1 cellular context compared by ENCODE assay signal in genomic region chr19:35084078-35084762, GRCh38.
TF ChIP-seq lines count a peak whose summit lies in the region.

No MANE protein-coding gene starts in this region.

TF ChIP-seq in HepG2, 621 proteins besides CTCF, POLR2A, EP300 and RAD21:
- no peak for TF ChIP-seq NFIB (CRISPR knock-in tag; IDR thresholded peaks at IDR 0.05; ENCODE audit: borderline replicate concordance)
- TF ChIP-seq DR1 (CRISPR knock-in tag; IDR thresholded peaks at IDR 0.05) = no peak
- no peak for TF ChIP-seq HNRNPUL1 (IDR thresholded peaks at IDR 0.05; ENCODE audit: low read depth, low read length)
- TF ChIP-seq ZNF564 (CRISPR knock-in tag; IDR thresholded peaks at IDR 0.05) = no peak
- TF ChIP-seq ISX (CRISPR knock-in tag; conservative IDR thresholded peaks at IDR 0.05) = no peak
- TF ChIP-seq ZNF20 (CRISPR knock-in tag; IDR thresholded peaks at IDR 0.05) = no peak
- no peak for TF ChIP-seq ZNF230 (CRISPR knock-in tag; IDR thresholded peaks at IDR 0.05)
- no peak for TF ChIP-seq CEBPB (IDR thresholded peaks at IDR 0.05; ENCODE audit: borderline replicate concordance, low read depth, low read length)
- TF ChIP-seq SMARCE1 (IDR thresholded peaks at IDR 0.05; ENCODE audit: borderline replicate concordance) = no peak
- no peak for TF ChIP-seq ARID4A (CRISPR knock-in tag; IDR thresholded peaks at IDR 0.05; ENCODE audit: borderline replicate concordance)
- TF ChIP-seq THYN1 (CRISPR knock-in tag; IDR thresholded peaks at IDR 0.05; ENCODE audit: borderline replicate concordance, low read depth) = no peak
- TF ChIP-seq SYNCRIP (IDR thresholded peaks at IDR 0.05; ENCODE audit: insufficient read depth, low read depth, low read length) = no peak
- no peak for TF ChIP-seq ZNF251 (CRISPR knock-in tag; IDR thresholded peaks at IDR 0.05)
- no peak for TF ChIP-seq YEATS4 (CRISPR knock-in tag; IDR thresholded peaks at IDR 0.05; ENCODE audit: borderline replicate concordance)
- TF ChIP-seq PAXIP1 (CRISPR knock-in tag; conservative IDR thresholded peaks at IDR 0.05) = no peak
TF ChIP-seq in HepG2: peak in this region for 0.
